ENCODE assay signal across 26 cellular contexts in genomic region chr6:136138003-136138402, GRCh38.
"Had no signal": no experiment of that assay in that cellular context is flagged by ENCODE, and none has a peak within 500 bp of the region (broad histone marks: within the 10 kb centered on the region; RNA-seq: fewer than 3 reads in every experiment).

No MANE protein-coding gene starts in this region.

- H3K36me3 ChIP-seq: esophagus squamous epithelium, neutrophil, prostate gland, right atrium auricular region, spleen, thoracic aorta, tibial nerve, upper lobe of left lung, uterus had no signal

- H3K27ac Mint-ChIP-seq: effector memory CD8-positive, alpha-beta T cell; naive B cell; natural killer cell treated with Interleukin-12 subunit alpha and Interleukin-12 subunit beta and Interleukin-15 and Interleukin-18, amount 100 ng/mL, for 72 hours; stimulated activated memory B cell treated with anti-CD40 and anti-IgM and Interleukin-4, amounts not matched to agents 10 μg/mL and 1 μg/mL and 100 μg/mL, for 72 hours had no signal

- H3K4me1 ChIP-seq: esophagus squamous epithelium, parathyroid adenoma, prostate gland, spleen, upper lobe of left lung, uterus had no signal

- H3K27me3 Mint-ChIP-seq: naive B cell; stimulated activated memory B cell treated with anti-CD40 and anti-IgM and Interleukin-4, amounts not matched to agents 10 μg/mL and 1 μg/mL and 100 μg/mL, for 72 hours had no signal

- FAIRE-seq: endometrium, keratinocyte had no signal

- H3K9me3 Mint-ChIP-seq: effector memory CD8-positive, alpha-beta T cell had no signal

- H3K9me3 ChIP-seq: esophagus squamous epithelium, mucosa of descending colon, neutrophil, prostate gland, right atrium auricular region, thoracic aorta, upper lobe of left lung, uterus had no signal

- H3K4me3 ChIP-seq: esophagus squamous epithelium, mucosa of descending colon, prostate gland, right atrium auricular region, skin epidermis, spleen, thoracic aorta, tibial nerve, upper lobe of left lung, uterus had no signal

- H3K9ac ChIP-seq: parathyroid adenoma had no signal

- H3K4me1 Mint-ChIP-seq: naive B cell; stimulated activated memory B cell treated with anti-CD40 and anti-IgM and Interleukin-4, amounts not matched to agents 10 μg/mL and 1 μg/mL and 100 μg/mL, for 72 hours had no signal

- H3K27me3 ChIP-seq: esophagus squamous epithelium, neutrophil, right atrium auricular region, spleen, tibial nerve, upper lobe of left lung, uterus had no signal

- ATAC-seq: effector memory CD8-positive, alpha-beta T cell; mucosa of descending colon; natural killer cell treated with Interleukin-12 subunit alpha and Interleukin-12 subunit beta and Interleukin-15 and Interleukin-18, amount 100 ng/mL, for 72 hours; stimulated activated memory B cell treated with anti-CD40 and anti-IgM and Interleukin-4, amounts not matched to agents 10 μg/mL and 1 μg/mL and 100 μg/mL, for 72 hours; stimulated activated naive CD8-positive, alpha-beta T cell treated with anti-CD3 and anti-CD28 coated beads, Interleukin-15, Interleukin-2, amounts not matched to agents 100 U/mL and 50 U/mL, for 24 hours had no signal

- H3K27ac ChIP-seq: esophagus squamous epithelium, neutrophil, parathyroid adenoma, prostate gland, right atrium auricular region, skin epidermis, spleen, thoracic aorta, tibial nerve, upper lobe of left lung, uterus had no signal

- H2AFZ ChIP-seq: parathyroid adenoma had no signal

- H3K4me3 Mint-ChIP-seq: effector memory CD8-positive, alpha-beta T cell; mesothelial cell of epicardium; naive B cell; natural killer cell treated with Interleukin-12 subunit alpha and Interleukin-12 subunit beta and Interleukin-15 and Interleukin-18, amount 100 ng/mL, for 72 hours; neural crest cell; stimulated activated memory B cell treated with anti-CD40 and anti-IgM and Interleukin-4, amounts not matched to agents 10 μg/mL and 1 μg/mL and 100 μg/mL, for 72 hours had no signal

- DNase-seq: cortex of kidney; effector memory CD8-positive, alpha-beta T cell; erythroblast; esophagus squamous epithelium; glutamatergic neuron; mesenchymal stem cell; mucosa of descending colon; naive B cell; spleen; stimulated activated CD4-positive, alpha-beta T cell treated with anti-CD3 and anti-CD28 coated beads, Interleukin-4, amount 100 ng/mL, for 4 hours; stimulated activated naive CD8-positive, alpha-beta T cell treated with anti-CD3 and anti-CD28 coated beads, Interleukin-15, Interleukin-2, amounts not matched to agents 100 U/mL and 50 U/mL, for 24 hours; upper lobe of left lung; uterus had no signal
